Comparison of ENCODE assay signal across 8 cellular contexts in the genomic region with DNA sequence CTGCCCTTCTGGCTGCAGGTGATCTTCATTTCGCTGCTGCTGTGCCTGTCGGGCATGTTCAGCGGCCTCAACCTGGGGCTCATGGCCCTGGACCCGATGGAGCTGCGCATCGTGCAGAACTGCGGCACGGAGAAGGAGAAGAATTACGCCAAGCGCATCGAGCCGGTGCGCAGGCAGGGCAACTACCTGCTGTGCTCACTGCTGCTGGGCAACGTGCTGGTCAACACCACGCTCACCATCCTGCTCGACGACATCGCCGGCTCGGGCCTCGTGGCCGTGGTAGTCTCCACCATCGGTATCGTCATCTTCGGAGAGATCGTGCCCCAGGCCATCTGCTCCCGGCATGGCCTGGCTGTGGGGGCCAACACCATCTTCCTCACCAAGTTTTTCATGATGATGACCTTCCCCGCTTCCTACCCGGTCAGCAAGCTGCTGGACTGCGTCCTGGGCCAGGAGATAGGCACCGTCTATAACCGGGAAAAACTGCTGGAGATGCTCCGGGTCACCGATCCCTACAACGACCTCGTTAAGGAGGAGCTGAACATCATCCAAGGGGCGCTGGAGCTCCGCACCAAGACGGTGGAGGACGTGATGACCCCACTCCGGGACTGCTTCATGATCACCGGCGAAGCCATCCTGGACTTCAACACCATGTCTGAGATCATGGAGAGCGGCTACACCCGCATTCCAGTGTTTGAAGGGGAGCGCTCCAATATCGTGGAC. TPM values are rescaled to one million over a fixed set of nuclear protein-coding genes. Genes with fewer than 3 reads are reported as not detected.
DNase-seq lines count a peak whose midpoint lies in the region; ATAC-seq and TF ChIP-seq lines count a peak whose summit lies in the region.

No MANE protein-coding gene starts in this region.

- H3K9me2 ChIP-seq in SU-DHL-6 (replicated peaks; ENCODE audit: insufficient read depth, low read length): no peaks in the 10 kb centered on the region

- H4K20me1 ChIP-seq in SU-DHL-6 (ENCODE audit: low read depth, low read length): no peaks in the 10 kb centered on the region

- H3K27me3 Mint-ChIP-seq in endodermal cell (ENCODE audit: insufficient read depth) (peaks cover 28% of the 10 kb centered on the region), naive B cell (peaks cover 6 to 12% (median 8%) of the 10 kb centered on the region in 3 donors)

- H3K27ac Mint-ChIP-seq in endodermal cell (no peak overlapping the region), naive B cell (peak overlapping the region in 3 of 6 donors; percentile 60 to 73 (median 72))

- ATAC-seq in naive B cell (ENCODE audit: low read depth in 2 of 2): no peak

- H3K36me3 Mint-ChIP-seq in endodermal cell (ENCODE audit: low read depth) (peaks cover 1% of the 10 kb centered on the region), naive B cell (no peaks in the 10 kb centered on the region)

- peak overlapping the region; percentile 74 for H3K4me2 ChIP-seq in SU-DHL-6 (ENCODE audit: low read depth, low read length, poor library complexity, severe bottlenecking)

- peak overlapping the region; percentile 82 for H3K4me3 Mint-ChIP-seq in endodermal cell
- peak overlapping the region; percentile 80 to 99 (median 96) for H3K4me3 Mint-ChIP-seq in naive B cell

- no peak for TF ChIP-seq CTCF in SU-DHL-6 (IDR thresholded peaks at IDR 0.05; ENCODE audit: insufficient read depth, low read length, poor library complexity, severe bottlenecking)
- TF ChIP-seq CTCF in endodermal cell (conservative IDR thresholded peaks at IDR 0.05): no peak

- no peaks in the 10 kb centered on the region for H3K79me2 ChIP-seq in SU-DHL-6 (ENCODE audit: insufficient read depth, low read length)

- WGBS in endodermal cell (ENCODE audit: insufficient coverage in 1 of 2, insufficient read length in 1 of 2), 2 experiments: 10 to 11% methylated on average over 36 to 47 of the region's 47 CpGs

- H3K4me1 Mint-ChIP-seq in endodermal cell (peaks cover 25% of the 10 kb centered on the region), naive B cell (peaks cover 46 to 59% (median 49%) of the 10 kb centered on the region in 3 donors)

- H3K9ac ChIP-seq in SU-DHL-6 (ENCODE audit: low read length) (peak overlapping the region; percentile 72; the same call in 1 of the 2 replicates), endodermal cell (ENCODE audit: extremely low read depth, low read length, poor library complexity, severe bottlenecking) (peak overlapping the region; percentile 64)

- no peaks in the 10 kb centered on the region for H3F3A ChIP-seq in SU-DHL-6 (ENCODE audit: insufficient read depth)

- DNase-seq in DMS 273 (lab: John Stamatoyannopoulos, UW; ENCODE audit: unreplicated experiment) (peak; percentile 33), DMS 273 treated with DMSO at 0.1 percent for 48 hours (lab: John Stamatoyannopoulos, UW) (no peak), endodermal cell (peak; percentile 76), naive B cell (no peak), DMS153 (lab: John Stamatoyannopoulos, UW) (no peak)
- no peak for DNase-seq in stimulated activated naive CD4-positive, alpha-beta T cell treated with Interleukin-2 at 50 U/mL for 16 hours (lab: John Stamatoyannopoulos, UW)
- no peak for DNase-seq in activated CD4-positive, CD25-positive, alpha-beta regulatory T cell treated with anti-CD3 and anti-CD28 coated beads, Interleukin-2, amount 50 U/mL, for 72 hours

- H3K36me3 ChIP-seq in SU-DHL-6 (ENCODE audit: low read length): no peaks in the 10 kb centered on the region
- no peaks in the 10 kb centered on the region for H3K36me3 ChIP-seq in endodermal cell (ENCODE audit: control insufficient read depth, insufficient read depth, low read length)

- H3K27me3 ChIP-seq in SU-DHL-6 (ENCODE audit: low read length): no peaks in the 10 kb centered on the region
- peaks cover 28% of the 10 kb centered on the region for H3K27me3 ChIP-seq in endodermal cell (ENCODE audit: control insufficient read depth, insufficient read depth, low read length, poor library complexity, severe bottlenecking)

- H3K27ac ChIP-seq in SU-DHL-6 (ENCODE audit: low read depth, low read length) (no peak overlapping the region), endodermal cell (ENCODE audit: low read depth, low read length) (no peak overlapping the region)

- H3K9me3 ChIP-seq in SU-DHL-6 (ENCODE audit: insufficient read depth, low read length): no peaks in the 10 kb centered on the region
- H3K9me3 ChIP-seq in endodermal cell (ENCODE audit: control insufficient read depth, low read length): no peaks in the 10 kb centered on the region

- H2AFZ ChIP-seq in SU-DHL-6 (ENCODE audit: low read depth, low read length, severe bottlenecking): no peak overlapping the region

- H3K4me3 ChIP-seq in SU-DHL-6 (ENCODE audit: insufficient read depth, low read length, poor library complexity, severe bottlenecking): no peak overlapping the region
- H3K4me3 ChIP-seq in endodermal cell (ENCODE audit: low read length): peak overlapping the region; percentile 85

- H3K9me3 Mint-ChIP-seq in endodermal cell (no peaks in the 10 kb centered on the region), naive B cell (peaks cover 0 to 1% (median 0%) of the 10 kb centered on the region in 7 donors)

- no peaks in the 10 kb centered on the region for H3K4me1 ChIP-seq in endodermal cell (ENCODE audit: control insufficient read depth, insufficient read depth, low read length)

RNA-seq across cellular contexts. Expression of a gene that starts 1.3 kb away (rescaled TPM):
- 10 to 100 TPM; 14.7 to 17.9 TPM for total RNA-seq in endodermal cell
- polyA plus RNA-seq in endodermal cell (2013, experiment 1 of 2): 9.2 TPM
- polyA plus RNA-seq in endodermal cell (2013, experiment 2 of 2): 7.6 TPM
- 1 to 10 TPM; 4.4 to 7.5 (median 6.0) TPM for polyA plus RNA-seq in naive B cell (ENCODE audit: low read depth in 6 of 6)

RNA-seq across cellular contexts. Expression of a gene that starts 50.1 kb away (rescaled TPM):
- 10 to 100 TPM; 10.2 to 20.9 TPM for total RNA-seq in endodermal cell
- polyA plus RNA-seq in endodermal cell (2013, experiment 1 of 2): 19.9 TPM
- polyA plus RNA-seq in endodermal cell (2013, experiment 2 of 2): 19.3 TPM
- not detected for polyA plus RNA-seq in naive B cell (ENCODE audit: low read depth in 6 of 6)

Comparison
In these comparisons a context has a peak if more than half of its experiments do, and no peak if none do; other contexts are left out.
1. DNase-seq: peak in DMS 273 (single experiment) and endodermal cell (single experiment); none in DMS 273 treated with DMSO at 0.1 percent for 48 hours (single experiment), naive B cell (single experiment), stimulated activated naive CD4-positive, alpha-beta T cell treated with Interleukin-2 at 50 U/mL for 16 hours (single experiment), DMS153 (single experiment) and activated CD4-positive, CD25-positive, alpha-beta regulatory T cell treated with anti-CD3 and anti-CD28 coated beads, Interleukin-2, amount 50 U/mL, for 72 hours (single experiment).